In the genomic region with DNA sequence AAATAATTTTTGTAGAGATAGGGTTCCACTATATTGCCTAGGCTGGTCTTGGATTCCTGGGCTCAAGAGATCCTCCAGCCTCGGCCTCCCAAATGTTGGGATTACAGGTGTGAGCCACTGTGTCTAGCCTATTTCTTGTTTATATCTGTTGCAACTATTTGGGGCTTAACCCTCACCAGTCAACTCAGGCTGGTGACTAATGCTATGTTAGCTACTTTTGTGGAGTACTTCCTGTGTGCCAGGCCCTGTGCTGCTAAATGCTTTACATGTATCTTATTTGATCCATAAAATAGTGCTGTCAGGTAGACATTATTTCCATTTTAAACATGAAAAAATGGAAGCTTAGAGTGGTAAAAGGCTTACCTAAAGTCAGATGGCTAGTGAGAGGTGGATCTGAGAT, we compare ENCODE assay signal across 22 cellular contexts. TPM values are rescaled to one million over a fixed set of nuclear protein-coding genes. Genes with fewer than 3 reads are reported as not detected.
"Had no signal": no experiment of that assay in that cellular context is flagged by ENCODE, and none has a peak within 500 bp of the region (broad histone marks: within the 10 kb centered on the region; RNA-seq: fewer than 3 reads in every experiment).

No MANE protein-coding gene starts in this region.

- H3K4me3 Mint-ChIP-seq: immature natural killer cell, memory B cell, mesothelial cell of epicardium, natural killer cell, neural crest cell had no signal

- H3K27me3 Mint-ChIP-seq: memory B cell had no signal

- H3K36me3 Mint-ChIP-seq: mesothelial cell of epicardium, natural killer cell had no signal

- ATAC-seq: foreskin keratinocyte, left lung, lower lobe of right lung, natural killer cell had no signal

- DNase-seq: cortex of kidney; dorsolateral prefrontal cortex; effector memory CD4-positive, alpha-beta T cell; foreskin keratinocyte; immature natural killer cell; left lung; lower lobe of right lung; natural killer cell; nucleus accumbens; ovary; sigmoid colon; stimulated activated CD4-positive, alpha-beta T cell treated with anti-CD3 and anti-CD28 coated beads, Interleukin-2, amount 100 ng/mL, for 24 hours; stimulated activated CD4-positive, alpha-beta T cell treated with anti-CD3 and anti-CD28 coated beads, Interleukin-4, amount 100 ng/mL, for 4 hours; stimulated activated naive CD4-positive, alpha-beta T cell; stomach; substantia nigra; transverse colon had no signal

- H3K4me1 Mint-ChIP-seq: immature natural killer cell, mesothelial cell of epicardium, neural crest cell had no signal

- H3K9me3 ChIP-seq: left lung, lower lobe of right lung, ovary, thoracic aorta had no signal

- H3K27ac Mint-ChIP-seq: immature natural killer cell, memory B cell, mesothelial cell of epicardium, natural killer cell had no signal

- H3K9me3 Mint-ChIP-seq: immature natural killer cell, memory B cell, mesothelial cell of epicardium, natural killer cell, neural crest cell had no signal

RNA-seq across cellular contexts. Expression of a gene that starts 13.8 kb away (rescaled TPM):
- total RNA-seq: myocyte, neural crest cell had no signal
